26 cellular contexts compared by ENCODE assay signal in the genomic region with DNA sequence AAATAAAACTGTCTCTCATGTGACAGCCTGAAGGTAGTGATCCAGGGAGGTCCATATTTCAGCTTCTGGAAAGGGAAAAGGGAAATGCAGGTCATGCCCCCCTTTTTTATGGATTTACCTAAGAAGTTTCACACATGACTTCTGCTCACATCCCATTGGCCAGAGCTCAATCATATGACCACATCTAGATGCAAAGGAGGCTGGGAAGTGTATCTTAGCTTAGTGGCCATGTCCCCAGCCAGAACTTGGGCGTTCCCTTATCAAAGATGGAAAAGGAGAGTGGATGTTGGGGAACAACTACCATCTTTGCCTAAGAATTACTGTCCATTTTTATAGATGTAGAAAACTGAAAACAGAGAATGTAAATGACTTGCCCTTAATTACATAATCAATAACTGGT. TPM values are rescaled to one million over a fixed set of nuclear protein-coding genes. Genes with fewer than 3 reads are reported as not detected.
"Had no signal": no experiment of that assay in that cellular context is flagged by ENCODE, and none has a peak within 500 bp of the region (broad histone marks: within the 10 kb centered on the region; RNA-seq: fewer than 3 reads in every experiment).

No MANE protein-coding gene starts in this region.

- H3K9me3 ChIP-seq: ascending aorta had no signal

- H3K4me1 ChIP-seq: ascending aorta had no signal

- H3K4me3 ChIP-seq: ascending aorta, cardiac muscle cell had no signal

- DNase-seq: activated B cell treated with CpG ODN at 0.5 μM for 24 hours; activated CD4-positive, alpha-beta memory T cell treated with anti-CD3 and anti-CD28 coated beads for 36 hours; activated CD4-positive, alpha-beta T cell treated with anti-CD3 and anti-CD28 coated beads for 4 hours; activated CD4-positive, alpha-beta T cell treated with anti-CD3 and anti-CD28 coated beads, Interleukin-2, amount 10 ng/mL, durations not matched to agents 24 days and 14 days; activated CD4-positive, alpha-beta T cell treated with anti-CD3 and anti-CD28 coated beads, Interleukin-2, amount 50 U/mL, for 1 hour; activated CD4-positive, alpha-beta T cell treated with anti-CD3 and anti-CD28 coated beads, Interleukin-2, amount 50 U/mL, for 4 hours; activated CD4-positive, CD25-positive, alpha-beta regulatory T cell treated with anti-CD3 and anti-CD28 coated beads, Interleukin-2, amount 50 U/mL, for 72 hours; activated CD8-positive, alpha-beta memory T cell treated with anti-CD3 and anti-CD28 coated beads, Interleukin-2, amount 50 U/mL, for 4 hours; activated CD8-positive, alpha-beta T cell treated with anti-CD3 and anti-CD28 coated beads for 36 hours; activated effector memory CD4-positive, alpha-beta T cell treated with Interleukin-2 at 50 U/mL for 16 hours; activated gamma-delta T cell; activated naive CD4-positive, alpha-beta T cell treated with anti-CD3 and anti-CD28 coated beads, Interleukin-2, amount 10 ng/mL, durations not matched to agents 7 days and 5 days; activated naive CD4-positive, alpha-beta T cell treated with Interleukin-2 at 50 U/mL for 16 hours; activated naive CD8-positive, alpha-beta T cell treated with anti-CD3 and anti-CD28 coated beads, Interleukin-2, amount 10 ng/mL, durations not matched to agents 7 days and 5 days; activated naive CD8-positive, alpha-beta T cell treated with anti-CD3 and anti-CD28 coated beads, Interleukin-2, amount 50 U/mL, for 24 hours; activated T-cell treated with anti-CD3 and anti-CD28 coated beads, Interleukin-2, amount 50 U/mL, for 24 hours; activated T-cell treated with anti-CD3 and anti-CD28 coated beads, Interleukin-2, amount 50 U/mL, for 48 hours; amygdala; anterior cingulate cortex; caudate nucleus; cerebellar nuclear complex; T-helper 2 cell; T-helper 9 cell had no signal

- ATAC-seq: activated CD8-positive, alpha-beta T cell treated with anti-CD3 and anti-CD28 coated beads for 36 hours; activated naive CD8-positive, alpha-beta T cell treated with anti-CD3 and anti-CD28 coated beads, Interleukin-2, amount 50 U/mL, for 24 hours had no signal

- H3K27ac ChIP-seq: ascending aorta, cardiac muscle cell, VCaP had no signal

- H3K27me3 ChIP-seq: ascending aorta, cardiac muscle cell had no signal

- H3K36me3 ChIP-seq: ascending aorta, cardiac muscle cell had no signal

RNA-seq across cellular contexts. Expression of a gene that starts 26.5 kb away (rescaled TPM):
- total RNA-seq: ascending aorta had no signal
